ENCODE assay signal across 1 cellular context in the genomic region with DNA sequence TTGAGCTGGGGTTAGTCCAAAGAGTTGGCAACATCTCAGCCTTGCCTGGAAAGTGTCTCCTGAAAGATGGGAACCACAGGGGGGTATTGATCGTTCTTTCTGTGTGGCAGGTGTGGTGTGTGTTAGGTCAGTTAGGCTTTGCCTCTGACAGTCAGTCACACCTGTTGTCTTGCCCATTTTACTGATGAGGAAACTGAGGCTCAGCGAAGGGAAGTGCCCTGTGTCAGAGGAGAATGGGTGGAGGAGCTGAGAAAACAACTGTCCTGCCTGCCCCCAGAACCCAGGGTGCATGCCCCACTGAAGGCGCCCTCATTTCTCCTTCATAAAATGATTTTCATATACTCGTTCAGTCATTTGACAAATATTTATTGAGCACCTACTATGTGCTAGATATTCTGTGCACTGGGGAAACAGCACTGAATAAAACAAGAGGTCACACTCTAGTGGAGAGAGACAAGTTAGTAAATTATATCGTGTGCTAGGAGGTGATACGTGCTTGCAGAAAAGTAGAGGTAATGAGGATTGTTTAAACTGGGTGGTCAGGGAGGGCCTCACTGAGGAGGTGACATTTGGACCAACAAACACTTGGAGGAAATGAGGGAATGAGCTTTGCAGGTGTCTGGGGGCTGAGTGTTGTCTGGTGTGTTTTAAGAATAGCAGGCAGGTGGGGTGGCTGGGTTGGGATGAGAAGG.
TF ChIP-seq lines count a peak whose summit lies in the region.

No MANE protein-coding gene starts in this region.

TF ChIP-seq in K562, 482 proteins besides CTCF, POLR2A, EP300 and RAD21 (continued from another document and continues in another):
- TF ChIP-seq ZMIZ1 (IDR thresholded peaks at IDR 0.05; ENCODE audit: low read depth in 2 of 2, low read length in 2 of 2) (no peak), KLF6 (CRISPR knock-in tag; IDR thresholded peaks at IDR 0.05; ENCODE audit: borderline replicate concordance) (no peak), HMGN3 (IDR thresholded peaks at IDR 0.05; ENCODE audit: borderline replicate concordance, extremely low read depth, insufficient read length, low read depth, low read length) (no peak), PHTF2 (CRISPR knock-in tag; IDR thresholded peaks at IDR 0.05) (no peak), HDAC8 (tag; IDR thresholded peaks at IDR 0.05) (0 out of 2 replicates have a peak, but pooled peaks have one; percentile 20), ZNF384 (IDR thresholded peaks at IDR 0.05; ENCODE audit: low read depth, low read length) (no peak), ZNF589 (CRISPR knock-in tag; IDR thresholded peaks at IDR 0.05; ENCODE audit: low read depth) (no peak), NR2F6 (CRISPR knock-in tag; IDR thresholded peaks at IDR 0.05) (no peak), MECOM (CRISPR knock-in tag; IDR thresholded peaks at IDR 0.05) (no peak), ZKSCAN1 (IDR thresholded peaks at IDR 0.05; ENCODE audit: low read depth, low read length) (peak; percentile 86), ILK (tag; IDR thresholded peaks at IDR 0.05; ENCODE audit: borderline replicate concordance, low read depth) (no peak), DDX20 (tag; IDR thresholded peaks at IDR 0.05; ENCODE audit: low read depth) (no peak), E2F5 (CRISPR knock-in tag; IDR thresholded peaks at IDR 0.05) (no peak), ZFX (CRISPR knock-in tag; IDR thresholded peaks at IDR 0.05) (no peak), ZFP36 (IDR thresholded peaks at IDR 0.05; ENCODE audit: low read depth, low read length, partially characterized antibody) (peak; percentile 85), KAT7 (CRISPR knock-in tag; IDR thresholded peaks at IDR 0.05; ENCODE audit: borderline replicate concordance) (no peak), SMARCC2 (IDR thresholded peaks at IDR 0.05; ENCODE audit: low read depth) (no peak), BRCA1 (IDR thresholded peaks at IDR 0.05) (no peak), BRCA1 (CRISPR knock-in tag; IDR thresholded peaks at IDR 0.05) (no peak), NCOA1 (IDR thresholded peaks at IDR 0.05; ENCODE audit: low read depth) (no peak), C11orf30 (IDR thresholded peaks at IDR 0.05; ENCODE audit: low read depth) (no peak), GATAD2B (IDR thresholded peaks at IDR 0.05; ENCODE audit: borderline replicate concordance) (no peak), STAT5B (CRISPR knock-in tag; IDR thresholded peaks at IDR 0.05) (no peak), HDGF (IDR thresholded peaks at IDR 0.05) (0 out of 2 replicates have a peak, but pooled peaks have one; percentile 43), ZFPM2 (CRISPR knock-in tag; IDR thresholded peaks at IDR 0.05) (no peak), SMAD4 (CRISPR knock-in tag; conservative IDR thresholded peaks at IDR 0.05) (no peak), KDM2B (CRISPR knock-in tag; IDR thresholded peaks at IDR 0.05) (no peak), TBL1XR1 (IDR thresholded peaks at IDR 0.05; ENCODE audit: low read length in 2 of 2) (no peak), MAFF (IDR thresholded peaks at IDR 0.05; ENCODE audit: low read length) (no peak), XRCC5 (IDR thresholded peaks at IDR 0.05; ENCODE audit: low read depth, low read length) (no peak), NFIX (CRISPR knock-in tag; IDR thresholded peaks at IDR 0.05; ENCODE audit: low read depth) (no peak), CBX3 (IDR thresholded peaks at IDR 0.05; ENCODE audit: borderline replicate concordance in 1 of 2, low read length in 2 of 2) (no peak), PRDM10 (IDR thresholded peaks at IDR 0.05; ENCODE audit: partially characterized antibody) (no peak), HCFC1 (IDR thresholded peaks at IDR 0.05; ENCODE audit: low read depth, low read length) (no peak), IFI16 (CRISPR knock-in tag; IDR thresholded peaks at IDR 0.05) (no peak), E2F4 (CRISPR knock-in tag; IDR thresholded peaks at IDR 0.05; ENCODE audit: low read depth) (no peak), RBM25 (IDR thresholded peaks at IDR 0.05; ENCODE audit: low read depth, low read length, severe bottlenecking) (peak; percentile 49), ZC3H4 (CRISPR knock-in tag; IDR thresholded peaks at IDR 0.05; ENCODE audit: borderline replicate concordance) (no peak)
- TF ChIP-seq, protein P1, sequence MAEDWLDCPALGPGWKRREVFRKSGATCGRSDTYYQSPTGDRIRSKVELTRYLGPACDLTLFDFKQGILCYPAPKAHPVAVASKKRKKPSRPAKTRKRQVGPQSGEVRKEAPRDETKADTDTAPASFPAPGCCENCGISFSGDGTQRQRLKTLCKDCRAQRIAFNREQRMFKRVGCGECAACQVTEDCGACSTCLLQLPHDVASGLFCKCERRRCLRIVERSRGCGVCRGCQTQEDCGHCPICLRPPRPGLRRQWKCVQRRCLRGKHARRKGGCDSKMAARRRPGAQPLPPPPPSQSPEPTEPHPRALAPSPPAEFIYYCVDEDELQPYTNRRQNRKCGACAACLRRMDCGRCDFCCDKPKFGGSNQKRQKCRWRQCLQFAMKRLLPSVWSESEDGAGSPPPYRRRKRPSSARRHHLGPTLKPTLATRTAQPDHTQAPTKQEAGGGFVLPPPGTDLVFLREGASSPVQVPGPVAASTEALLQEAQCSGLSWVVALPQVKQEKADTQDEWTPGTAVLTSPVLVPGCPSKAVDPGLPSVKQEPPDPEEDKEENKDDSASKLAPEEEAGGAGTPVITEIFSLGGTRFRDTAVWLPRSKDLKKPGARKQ (CRISPR knock-in tag; IDR thresholded peaks at IDR 0.05), result no peak
- TF ChIP-seq, protein P2, sequence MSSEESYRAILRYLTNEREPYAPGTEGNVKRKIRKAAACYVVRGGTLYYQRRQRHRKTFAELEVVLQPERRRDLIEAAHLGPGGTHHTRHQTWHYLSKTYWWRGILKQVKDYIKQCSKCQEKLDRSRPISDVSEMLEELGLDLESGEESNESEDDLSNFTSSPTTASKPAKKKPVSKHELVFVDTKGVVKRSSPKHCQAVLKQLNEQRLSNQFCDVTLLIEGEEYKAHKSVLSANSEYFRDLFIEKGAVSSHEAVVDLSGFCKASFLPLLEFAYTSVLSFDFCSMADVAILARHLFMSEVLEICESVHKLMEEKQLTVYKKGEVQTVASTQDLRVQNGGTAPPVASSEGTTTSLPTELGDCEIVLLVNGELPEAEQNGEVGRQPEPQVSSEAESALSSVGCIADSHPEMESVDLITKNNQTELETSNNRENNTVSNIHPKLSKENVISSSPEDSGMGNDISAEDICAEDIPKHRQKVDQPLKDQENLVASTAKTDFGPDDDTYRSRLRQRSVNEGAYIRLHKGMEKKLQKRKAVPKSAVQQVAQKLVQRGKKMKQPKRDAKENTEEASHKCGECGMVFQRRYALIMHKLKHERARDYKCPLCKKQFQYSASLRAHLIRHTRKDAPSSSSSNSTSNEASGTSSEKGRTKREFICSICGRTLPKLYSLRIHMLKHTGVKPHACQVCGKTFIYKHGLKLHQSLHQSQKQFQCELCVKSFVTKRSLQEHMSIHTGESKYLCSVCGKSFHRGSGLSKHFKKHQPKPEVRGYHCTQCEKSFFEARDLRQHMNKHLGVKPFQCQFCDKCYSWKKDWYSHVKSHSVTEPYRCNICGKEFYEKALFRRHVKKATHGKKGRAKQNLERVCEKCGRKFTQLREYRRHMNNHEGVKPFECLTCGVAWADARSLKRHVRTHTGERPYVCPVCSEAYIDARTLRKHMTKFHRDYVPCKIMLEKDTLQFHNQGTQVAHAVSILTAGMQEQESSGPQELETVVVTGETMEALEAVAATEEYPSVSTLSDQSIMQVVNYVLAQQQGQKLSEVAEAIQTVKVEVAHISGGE (CRISPR knock-in tag; IDR thresholded peaks at IDR 0.05), result no peak
- TF ChIP-seq, protein P3, sequence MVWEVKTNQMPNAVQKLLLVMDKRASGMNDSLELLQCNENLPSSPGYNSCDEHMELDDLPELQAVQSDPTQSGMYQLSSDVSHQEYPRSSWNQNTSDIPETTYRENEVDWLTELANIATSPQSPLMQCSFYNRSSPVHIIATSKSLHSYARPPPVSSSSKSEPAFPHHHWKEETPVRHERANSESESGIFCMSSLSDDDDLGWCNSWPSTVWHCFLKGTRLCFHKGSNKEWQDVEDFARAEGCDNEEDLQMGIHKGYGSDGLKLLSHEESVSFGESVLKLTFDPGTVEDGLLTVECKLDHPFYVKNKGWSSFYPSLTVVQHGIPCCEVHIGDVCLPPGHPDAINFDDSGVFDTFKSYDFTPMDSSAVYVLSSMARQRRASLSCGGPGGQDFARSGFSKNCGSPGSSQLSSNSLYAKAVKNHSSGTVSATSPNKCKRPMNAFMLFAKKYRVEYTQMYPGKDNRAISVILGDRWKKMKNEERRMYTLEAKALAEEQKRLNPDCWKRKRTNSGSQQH (CRISPR knock-in tag; IDR thresholded peaks at IDR 0.05), result 0 out of 2 replicates have a peak, but pooled peaks have one; percentile 14
- TF ChIP-seq, protein P4, sequence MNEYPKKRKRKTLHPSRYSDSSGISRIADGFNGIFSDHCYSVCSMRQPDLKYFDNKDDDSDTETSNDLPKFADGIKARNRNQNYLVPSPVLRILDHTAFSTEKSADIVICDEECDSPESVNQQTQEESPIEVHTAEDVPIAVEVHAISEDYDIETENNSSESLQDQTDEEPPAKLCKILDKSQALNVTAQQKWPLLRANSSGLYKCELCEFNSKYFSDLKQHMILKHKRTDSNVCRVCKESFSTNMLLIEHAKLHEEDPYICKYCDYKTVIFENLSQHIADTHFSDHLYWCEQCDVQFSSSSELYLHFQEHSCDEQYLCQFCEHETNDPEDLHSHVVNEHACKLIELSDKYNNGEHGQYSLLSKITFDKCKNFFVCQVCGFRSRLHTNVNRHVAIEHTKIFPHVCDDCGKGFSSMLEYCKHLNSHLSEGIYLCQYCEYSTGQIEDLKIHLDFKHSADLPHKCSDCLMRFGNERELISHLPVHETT (CRISPR knock-in tag; conservative IDR thresholded peaks at IDR 0.05 in 1 of 2, IDR thresholded peaks at IDR 0.05 in 1 of 2), result no peak
- TF ChIP-seq, protein P5, sequence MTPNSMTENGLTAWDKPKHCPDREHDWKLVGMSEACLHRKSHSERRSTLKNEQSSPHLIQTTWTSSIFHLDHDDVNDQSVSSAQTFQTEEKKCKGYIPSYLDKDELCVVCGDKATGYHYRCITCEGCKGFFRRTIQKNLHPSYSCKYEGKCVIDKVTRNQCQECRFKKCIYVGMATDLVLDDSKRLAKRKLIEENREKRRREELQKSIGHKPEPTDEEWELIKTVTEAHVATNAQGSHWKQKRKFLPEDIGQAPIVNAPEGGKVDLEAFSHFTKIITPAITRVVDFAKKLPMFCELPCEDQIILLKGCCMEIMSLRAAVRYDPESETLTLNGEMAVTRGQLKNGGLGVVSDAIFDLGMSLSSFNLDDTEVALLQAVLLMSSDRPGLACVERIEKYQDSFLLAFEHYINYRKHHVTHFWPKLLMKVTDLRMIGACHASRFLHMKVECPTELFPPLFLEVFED (CRISPR knock-in tag; conservative IDR thresholded peaks at IDR 0.05), result 0 out of 2 replicates have a peak, but pooled peaks have one; percentile 7
